ENCODE assay signal across 16 cellular contexts in genomic region chr5:140588311-140589070, GRCh38. TPM values are rescaled to one million over a fixed set of nuclear protein-coding genes. Genes with fewer than 3 reads are reported as not detected.
DNase-seq lines count a peak whose midpoint lies in the region; ATAC-seq and TF ChIP-seq lines count a peak whose summit lies in the region.
"Had no signal": no experiment of that assay in that cellular context is flagged by ENCODE, and none has a peak within 500 bp of the region (broad histone marks: within the 10 kb centered on the region; RNA-seq: fewer than 3 reads in every experiment).

No MANE protein-coding gene starts in this region.

- ATAC-seq in omental fat pad (ENCODE audit: low FRiP score) (peak; percentile 58), HG03457 (IDR thresholded peaks at IDR 0.05; ENCODE audit: unreplicated experiment) (no peak), HG03342 (IDR thresholded peaks at IDR 0.05; ENCODE audit: unreplicated experiment) (no peak)
- ATAC-seq: A549, T-cell had no signal

- H2AFZ ChIP-seq in ACC112 (ENCODE audit: low read length, unreplicated experiment) = no peak overlapping the region

- H3K79me2 ChIP-seq in ACC112 (ENCODE audit: control insufficient read depth, insufficient read depth, low read length, unreplicated experiment) = no peaks in the 10 kb centered on the region

- no peaks in the 10 kb centered on the region for H3K27me3 ChIP-seq in ACC112 (ENCODE audit: insufficient read depth, low read length)

- peak; percentile 47 for DNase-seq in RPMI7951 (ENCODE audit: low read depth)
- peak; percentile 51 for DNase-seq in fibroblast of mammary gland (ENCODE audit: low read depth)
- DNase-seq in omental fat pad (ENCODE audit: low spot score) = no peak
- no peak for DNase-seq in NCI-H1092 (lab: John Stamatoyannopoulos, UW)
- DNase-seq in NCI-H82 (lab: John Stamatoyannopoulos, UW) = no peak
- DNase-seq: activated CD4-positive, CD25-positive, alpha-beta regulatory T cell treated with anti-CD3 and anti-CD28 coated beads, Interleukin-2, amount 50 U/mL, for 72 hours; activated naive CD8-positive, alpha-beta T cell treated with anti-CD3 and anti-CD28 coated beads, Interleukin-2, amount 10 ng/mL, durations not matched to agents 7 days and 5 days; cortex of kidney; NCI-H1105; NCI-H2227 treated with DMSO at 0.1 percent for 48 hours; OCI-M1; T-cell had no signal

- no peaks in the 10 kb centered on the region for H3K36me3 ChIP-seq in ACC112 (ENCODE audit: insufficient read depth, low read length)

- no peak overlapping the region for H3K4me3 ChIP-seq in ACC112 (ENCODE audit: low read depth, low read length)
- no peak overlapping the region for H3K4me3 ChIP-seq in fibroblast of mammary gland (ENCODE audit: control insufficient read depth, low read depth, low read length)
- H3K4me3 ChIP-seq: A549 had no signal

- peaks cover 22% of the 10 kb centered on the region for H3K4me1 ChIP-seq in ACC112 (ENCODE audit: control insufficient read depth, insufficient read depth, low read length, unreplicated experiment)
- H3K4me1 ChIP-seq: A549 had no signal

- peak overlapping the region; percentile 36 for H3K27ac ChIP-seq in ACC112 (ENCODE audit: low read depth, low read length)
- H3K27ac ChIP-seq: A549 had no signal

- TF ChIP-seq CTCF in fibroblast of mammary gland (conservative IDR thresholded peaks at IDR 0.05; ENCODE audit: control insufficient read depth, insufficient read depth, low read depth, low read length) (no peak), omental fat pad (IDR thresholded peaks at IDR 0.05) (no peak)

RNA-seq across cellular contexts. Expression of gene SLC35A4, which starts 23.9 kb away (rescaled TPM):
- 20.8 and 23.7 TPM in 2 replicates for total RNA-seq in RPMI7951 (2014; rRNA removed; shearing (Covaris generic))
- 10 to 100 TPM; 25.1 to 55.1 (median 38.1) TPM for total RNA-seq in omental fat pad

RNA-seq across cellular contexts. Expression of gene APBB3, which starts 24.1 kb away (rescaled TPM):
- total RNA-seq in RPMI7951 (2014; rRNA removed; shearing (Covaris generic)) = 2.3 and 5.0 TPM in 2 replicates
- 10 to 100 TPM; 13.5 to 55.9 (median 33.2) TPM for total RNA-seq in omental fat pad

RNA-seq across cellular contexts. Expression of gene SRA1, which starts 31.2 kb away (rescaled TPM):
- total RNA-seq in RPMI7951 (2014; rRNA removed; shearing (Covaris generic)) = 47.7 and 57.1 TPM in 2 replicates
- 10 to 100 TPM; 18.1 to 44.2 (median 24.3) TPM for total RNA-seq in omental fat pad

RNA-seq across cellular contexts. Expression of gene EIF4EBP3, which starts 41.0 kb away (rescaled TPM):
- not detected in 2 replicates for total RNA-seq in RPMI7951 (2014; rRNA removed; shearing (Covaris generic))
- total RNA-seq in omental fat pad = 10 to 100 TPM; 22.9 to 35.7 (median 31.5) TPM

RNA-seq across cellular contexts. Expression of gene CD14, which starts 44.5 kb away (rescaled TPM):
- 0.20 and 0.96 TPM in 2 replicates for total RNA-seq in RPMI7951 (2014; rRNA removed; shearing (Covaris generic))
- total RNA-seq in omental fat pad = 100 to 1,000 TPM; 129 to 173 (median 158) TPM

Comparison
In these comparisons a context has a peak if more than half of its experiments do, and no peak if none do; other contexts are left out.
1. DNase-seq: peak in RPMI7951 (single experiment) and fibroblast of mammary gland (single experiment); none in omental fat pad (single experiment), NCI-H1092 (single experiment) and NCI-H82 (single experiment).